8 cellular contexts compared by ENCODE assay signal in the genomic region with DNA sequence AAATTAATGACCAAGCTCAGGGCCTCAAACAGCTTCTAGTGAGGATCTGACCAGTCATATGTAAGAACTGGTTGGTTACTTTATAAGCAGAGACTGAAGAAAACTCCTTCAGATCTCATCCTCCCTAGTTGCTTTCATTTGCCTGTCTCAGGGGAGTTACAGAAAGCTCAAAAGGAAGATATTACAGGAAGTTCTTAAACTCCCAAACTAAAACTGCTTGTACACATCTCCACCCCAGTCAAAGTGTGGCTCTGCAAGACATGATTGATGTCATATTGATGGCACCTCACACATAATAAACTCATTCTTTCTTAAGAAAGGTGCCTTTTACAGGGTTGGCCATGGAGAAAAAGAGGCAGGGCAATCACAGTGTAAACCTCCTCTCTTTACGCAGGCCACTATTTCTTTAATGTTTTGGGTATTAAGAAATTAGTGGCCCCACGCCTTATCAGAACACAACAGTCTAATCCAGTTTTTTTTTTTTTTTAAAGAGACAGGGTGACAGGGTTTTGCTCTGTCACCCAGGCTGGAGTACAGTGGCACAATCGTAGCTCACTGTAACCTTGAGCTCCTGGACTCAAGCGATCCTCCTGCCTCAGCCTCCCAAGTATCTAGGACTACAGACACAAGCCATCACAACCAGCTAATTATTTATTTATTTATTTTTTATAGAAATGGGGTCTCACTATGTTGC.
DNase-seq lines count a peak whose midpoint lies in the region; ATAC-seq and TF ChIP-seq lines count a peak whose summit lies in the region.

No MANE protein-coding gene starts in this region.

- H3K27ac Mint-ChIP-seq in HFFc6 = peak overlapping the region; percentile 92

- H3K27ac ChIP-seq in stomach = peak overlapping the region; percentile 43 to 77 (median 66)

- intact Hi-C loops in stomach (cut with DNase I; ENCODE audit: low total_unique reads) = no loop called here

- no peak overlapping the region for H3K4me3 ChIP-seq in stomach

- H3K4me3 Mint-ChIP-seq in HFFc6 = no peak overlapping the region

- peaks cover 66% of the 10 kb centered on the region for H3K4me1 Mint-ChIP-seq in HFFc6 (ENCODE audit: low read depth)

- H3K36me3 ChIP-seq in stomach = no peaks in the 10 kb centered on the region

- H3K36me3 Mint-ChIP-seq in HFFc6 (ENCODE audit: low read depth) = peaks cover 24% of the 10 kb centered on the region

- TF ChIP-seq POLR2A in GM18505 (IDR thresholded peaks at IDR 0.05; ENCODE audit: borderline replicate concordance, extremely low read depth, insufficient read depth, insufficient read length) (no peak), erythroblast (IDR thresholded peaks at IDR 0.05; ENCODE audit: low read length) (no peak), stomach (IDR thresholded peaks at IDR 0.05) (no peak)

- ATAC-seq in GM18505 (IDR thresholded peaks at IDR 0.05; ENCODE audit: unreplicated experiment) = peak; percentile 74

- H3K27me3 ChIP-seq in stomach = no peaks in the 10 kb centered on the region

- peaks cover 16 to 49% (median 35%) of the 10 kb centered on the region in 4 donors for H3K4me1 ChIP-seq in stomach

- no peak for DNase-seq in HFFc6
- DNase-seq in NCI-H460 (ENCODE audit: extremely low read depth, low read depth) = peak; percentile 12
- peak; percentile 25 to 33 for DNase-seq in erythroblast (lab: John Stamatoyannopoulos, UW)
- DNase-seq in stomach = no peak
- no peak for DNase-seq in medulla oblongata (ENCODE audit: extremely low spot score)
- DNase-seq in stimulated activated CD4-positive, alpha-beta T cell treated with anti-CD3 and anti-CD28 coated beads, Interleukin-1b, Interleukin-23, amount 100 ng/mL, for 48 hours = no peak
- no peak for DNase-seq in activated CD8-positive, alpha-beta memory T cell treated with anti-CD3 and anti-CD28 coated beads, Interleukin-2, amount 50 U/mL, for 48 hours

- no peaks in the 10 kb centered on the region for H3K27me3 Mint-ChIP-seq in HFFc6 (ENCODE audit: insufficient read depth)

- H3K9me3 ChIP-seq in stomach = no peaks in the 10 kb centered on the region

- no peaks in the 10 kb centered on the region for H3K9me3 Mint-ChIP-seq in HFFc6

- TF ChIP-seq CTCF in HFFc6 (IDR thresholded peaks at IDR 0.05) (no peak), stomach (IDR thresholded peaks at IDR 0.05) (no peak)

- no peak for TF ChIP-seq EP300 in stomach (IDR thresholded peaks at IDR 0.05)

- WGBS in stomach, 5 donors = 45 to 62% (median 54%) methylated on average over 4 of the region's 4 CpGs

Comparison
In these comparisons a context has a peak if more than half of its experiments do, and no peak if none do; other contexts are left out.
1. DNase-seq: peak in NCI-H460 (single experiment) and erythroblast (2 of 2); none in HFFc6 (single experiment), stomach (single experiment), medulla oblongata (single experiment), stimulated activated CD4-positive, alpha-beta T cell treated with anti-CD3 and anti-CD28 coated beads, Interleukin-1b, Interleukin-23, amount 100 ng/mL, for 48 hours (single experiment) and activated CD8-positive, alpha-beta memory T cell treated with anti-CD3 and anti-CD28 coated beads, Interleukin-2, amount 50 U/mL, for 48 hours (single experiment).